Comparison of ENCODE assay signal across 24 cellular contexts in genomic region chr2:3645745-3646389, GRCh38. TPM values are rescaled to one million over a fixed set of nuclear protein-coding genes. Genes with fewer than 3 reads are reported as not detected.
"Had no signal": no experiment of that assay in that cellular context is flagged by ENCODE, and none has a peak within 500 bp of the region (broad histone marks: within the 10 kb centered on the region; RNA-seq: fewer than 3 reads in every experiment).

No MANE protein-coding gene starts in this region.

- H3K4me3 ChIP-seq: cardiac muscle cell, MG63, Peyer's patch, SJCRH30 had no signal

- H3K36me3 ChIP-seq: brain microvascular endothelial cell, cardiac muscle cell, MG63, Peyer's patch, SJCRH30, WERI-Rb-1 had no signal

- ATAC-seq: activated CD8-positive, alpha-beta T cell treated with anti-CD3 and anti-CD28 coated beads for 36 hours; activated T-cell treated with anti-CD3 and anti-CD28 coated beads, Interleukin-2, amount 50 U/mL, for 72 hours had no signal

- H3K27me3 ChIP-seq: brain microvascular endothelial cell, cardiac muscle cell, MG63, Peyer's patch, SJCRH30 had no signal

- H3K27ac Mint-ChIP-seq: activated CD8-positive, alpha-beta T cell treated with anti-CD3 and anti-CD28 coated beads for 36 hours; activated naive CD8-positive, alpha-beta T cell treated with anti-CD3 and anti-CD28 coated beads for 36 hours; activated T-cell treated with anti-CD3 and anti-CD28 coated beads, Interleukin-2, amount 50 U/mL, for 72 hours had no signal

- DNase-seq: activated CD4-positive, alpha-beta T cell treated with anti-CD3 and anti-CD28 coated beads for 4 hours; activated CD8-positive, alpha-beta memory T cell treated with anti-CD3 and anti-CD28 coated beads, Interleukin-2, amount 50 U/mL, for 4 hours; activated CD8-positive, alpha-beta T cell treated with anti-CD3 and anti-CD28 coated beads for 36 hours; activated naive CD4-positive, alpha-beta T cell treated with Interleukin-2 at 50 U/mL for 16 hours; activated naive CD8-positive, alpha-beta T cell treated with anti-CD3 and anti-CD28 coated beads for 36 hours; activated T-cell treated with anti-CD3 and anti-CD28 coated beads, Interleukin-2, amount 50 U/mL, for 72 hours; brain microvascular endothelial cell; MG63; NCI-H1105 treated with DMSO at 0.1 percent for 48 hours; NCI-H1436 treated with DMSO at 0.1 percent for 48 hours; NCI-H187; NCI-H2081; NCI-H446; NCI-H524; Right ventricle myocardium superior; SJCRH30; SK-N-SH; T-helper 1 cell had no signal

- H3K27ac ChIP-seq: brain microvascular endothelial cell, cardiac muscle cell, Peyer's patch, RWPE1, SJCRH30, WERI-Rb-1 had no signal

- H3K9me3 Mint-ChIP-seq: activated CD8-positive, alpha-beta T cell treated with anti-CD3 and anti-CD28 coated beads for 36 hours; activated naive CD8-positive, alpha-beta T cell treated with anti-CD3 and anti-CD28 coated beads for 36 hours; activated T-cell treated with anti-CD3 and anti-CD28 coated beads, Interleukin-2, amount 50 U/mL, for 72 hours had no signal

- H3K4me3 Mint-ChIP-seq: activated CD8-positive, alpha-beta T cell treated with anti-CD3 and anti-CD28 coated beads for 36 hours; activated naive CD8-positive, alpha-beta T cell treated with anti-CD3 and anti-CD28 coated beads for 36 hours; activated T-cell treated with anti-CD3 and anti-CD28 coated beads, Interleukin-2, amount 50 U/mL, for 72 hours had no signal

- H3K27me3 Mint-ChIP-seq: activated CD8-positive, alpha-beta T cell treated with anti-CD3 and anti-CD28 coated beads for 36 hours; activated naive CD8-positive, alpha-beta T cell treated with anti-CD3 and anti-CD28 coated beads for 36 hours had no signal

- H3K9me3 ChIP-seq: MG63, Peyer's patch, SJCRH30, SK-N-SH had no signal

- H3K36me3 Mint-ChIP-seq: activated naive CD8-positive, alpha-beta T cell treated with anti-CD3 and anti-CD28 coated beads for 36 hours had no signal

RNA-seq across cellular contexts. Expression of gene ALLC, which starts 12.1 kb away (rescaled TPM):
- total RNA-seq: activated CD8-positive, alpha-beta T cell treated with anti-CD3 and anti-CD28 coated beads for 36 hours; activated naive CD8-positive, alpha-beta T cell treated with anti-CD3 and anti-CD28 coated beads for 36 hours; activated T-cell treated with anti-CD3 and anti-CD28 coated beads, Interleukin-2, amount 50 U/mL, for 72 hours; cardiac muscle cell; Peyer's patch; Right ventricle myocardium superior; SJCRH30; T-helper 2 cell treated with Interferon-gamma antibody and Interleukin-4, amounts not matched to agents 100 ng/mL and 5 ng/mL, for 36 hours had no signal
- polyA plus RNA-seq: cardiac muscle cell, SK-N-SH had no signal

RNA-seq across cellular contexts. Expression of gene DCDC2C, which starts 57.5 kb away (rescaled TPM):
- total RNA-seq: activated CD8-positive, alpha-beta T cell treated with anti-CD3 and anti-CD28 coated beads for 36 hours; activated naive CD8-positive, alpha-beta T cell treated with anti-CD3 and anti-CD28 coated beads for 36 hours; activated T-cell treated with anti-CD3 and anti-CD28 coated beads, Interleukin-2, amount 50 U/mL, for 72 hours; cardiac muscle cell; Peyer's patch; Right ventricle myocardium superior; SJCRH30; T-helper 2 cell treated with Interferon-gamma antibody and Interleukin-4, amounts not matched to agents 100 ng/mL and 5 ng/mL, for 36 hours had no signal
- polyA plus RNA-seq: adipose tissue, cardiac muscle cell, SK-N-SH had no signal
